In genomic region chr19:12965812-12966135, GRCh38 we compare ENCODE assay signal across 1 cellular context.
TF ChIP-seq lines count a peak whose summit lies in the region.

No MANE protein-coding gene starts in this region.

TF ChIP-seq in IMR-90, 13 proteins besides CTCF, POLR2A, EP300 and RAD21:
- no peak for TF ChIP-seq MAFK (IDR thresholded peaks at IDR 0.05; ENCODE audit: low read depth, low read length)
- no peak for TF ChIP-seq NFE2L2 (IDR thresholded peaks at IDR 0.05; ENCODE audit: low read depth, low read length)
